ENCODE assay signal across 19 cellular contexts in the genomic region with DNA sequence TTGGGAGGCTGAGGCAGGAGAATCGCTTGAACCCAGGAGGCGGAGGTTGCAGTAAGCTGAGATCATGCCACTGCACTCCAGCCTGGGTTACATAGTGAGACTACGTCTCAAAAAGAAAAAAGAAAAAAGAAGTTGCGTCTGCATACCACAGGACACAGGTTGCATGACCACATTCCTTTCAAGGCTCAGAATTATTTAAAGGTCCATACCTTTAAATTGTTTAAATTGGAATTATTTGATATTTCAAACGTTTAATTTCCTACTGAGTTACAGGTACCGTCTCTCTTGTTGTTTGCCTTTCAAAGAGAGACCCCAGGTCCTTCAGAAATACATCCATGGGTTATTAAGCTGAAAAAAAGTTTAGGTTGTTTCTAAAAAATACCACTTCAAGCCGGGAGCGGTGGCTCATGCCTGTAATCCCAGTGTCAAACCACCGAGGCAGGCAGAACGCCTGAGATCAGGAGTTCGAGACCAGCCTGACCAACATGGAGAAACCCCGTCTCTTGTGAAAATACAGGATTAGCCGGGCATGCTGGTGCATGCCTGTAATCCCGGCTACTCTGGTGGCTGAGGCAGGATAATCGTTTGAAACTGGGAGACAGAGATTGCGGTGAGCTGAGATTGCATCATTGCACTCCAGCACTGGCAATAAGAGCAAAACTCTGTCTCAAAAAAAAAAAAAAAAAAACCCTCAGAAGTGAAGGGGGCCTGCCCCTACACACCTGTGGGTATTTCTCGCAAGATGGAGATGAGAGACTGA. TPM values are rescaled to one million over a fixed set of nuclear protein-coding genes. Genes with fewer than 3 reads are reported as not detected.
DNase-seq lines count a peak whose midpoint lies in the region; ATAC-seq and TF ChIP-seq lines count a peak whose summit lies in the region.
"Had no signal": no experiment of that assay in that cellular context is flagged by ENCODE, and none has a peak within 500 bp of the region (broad histone marks: within the 10 kb centered on the region; RNA-seq: fewer than 3 reads in every experiment).

No MANE protein-coding gene starts in this region.

- peaks cover 10% of the 10 kb centered on the region for H3K4me1 ChIP-seq in mammary epithelial cell (ENCODE audit: insufficient read depth, low read length)
- H3K4me1 ChIP-seq in lower lobe of right lung, result peaks cover 23% of the 10 kb centered on the region
- H3K4me1 ChIP-seq in naive thymus-derived CD4-positive, alpha-beta T cell (ENCODE audit: control insufficient read depth in 2 of 2, insufficient read depth in 2 of 2, low read length in 2 of 2), result peaks cover 0 to 4% of the 10 kb centered on the region in 2 donors

- peaks cover 26% of the 10 kb centered on the region for H3K9me3 Mint-ChIP-seq in activated CD4-positive, alpha-beta memory T cell treated with anti-CD3 and anti-CD28 coated beads, Interleukin-2, amount 10 ng/mL, durations not matched to agents 7 days and 5 days
- peaks cover 32% of the 10 kb centered on the region for H3K9me3 Mint-ChIP-seq in activated CD4-positive, alpha-beta memory T cell treated with anti-CD3 and anti-CD28 coated beads for 36 hours
- peaks cover under 1% of the 10 kb centered on the region for H3K9me3 Mint-ChIP-seq in type B pancreatic cell
- peaks cover 0 to 84% (median 34%) of the 10 kb centered on the region in 11 donors for H3K9me3 Mint-ChIP-seq in naive thymus-derived CD4-positive, alpha-beta T cell

- H3K27ac Mint-ChIP-seq in activated CD4-positive, alpha-beta memory T cell treated with anti-CD3 and anti-CD28 coated beads, Interleukin-2, amount 10 ng/mL, durations not matched to agents 7 days and 5 days, result no peak overlapping the region
- H3K27ac Mint-ChIP-seq in activated CD4-positive, alpha-beta memory T cell treated with anti-CD3 and anti-CD28 coated beads for 36 hours, result no peak overlapping the region
- peak overlapping the region; percentile 95 for H3K27ac Mint-ChIP-seq in type B pancreatic cell
- H3K27ac Mint-ChIP-seq in naive thymus-derived CD4-positive, alpha-beta T cell, result no peak overlapping the region
- H3K27ac Mint-ChIP-seq: activated naive CD8-positive, alpha-beta T cell treated with anti-CD3 and anti-CD28 coated beads for 36 hours had no signal

- peak; percentile 35 to 46 for ATAC-seq in lower lobe of right lung
- no peak for ATAC-seq in GM21515 (IDR thresholded peaks at IDR 0.05; ENCODE audit: unreplicated experiment)
- ATAC-seq in naive thymus-derived CD4-positive, alpha-beta T cell, result no peak
- ATAC-seq: naive thymus-derived CD8-positive, alpha-beta T cell had no signal

- H3K4me2 ChIP-seq in mammary epithelial cell (ENCODE audit: insufficient read depth, low read depth, low read length), result no peak overlapping the region

- BruUV-seq in mammary epithelial cell (replicated peaks; lab: Mats Ljungman, UMichigan), result no TSS peak

- H3K36me3 Mint-ChIP-seq in activated CD4-positive, alpha-beta memory T cell treated with anti-CD3 and anti-CD28 coated beads, Interleukin-2, amount 10 ng/mL, durations not matched to agents 7 days and 5 days (ENCODE audit: low read depth), result peaks cover 34% of the 10 kb centered on the region
- H3K36me3 Mint-ChIP-seq in activated CD4-positive, alpha-beta memory T cell treated with anti-CD3 and anti-CD28 coated beads for 36 hours, result peaks cover 5% of the 10 kb centered on the region
- H3K36me3 Mint-ChIP-seq in type B pancreatic cell, result peaks cover 8% of the 10 kb centered on the region
- H3K36me3 Mint-ChIP-seq in naive thymus-derived CD4-positive, alpha-beta T cell, result peaks cover 0 to 28% (median 13%) of the 10 kb centered on the region in 5 donors

- H3K27ac ChIP-seq in mammary epithelial cell (ENCODE audit: insufficient read depth, low read depth, low read length) (no peak overlapping the region), lower lobe of right lung (peak overlapping the region; percentile 80)
- H3K27ac ChIP-seq in naive thymus-derived CD4-positive, alpha-beta T cell (ENCODE audit: low read depth, low read length), result no peak overlapping the region

- in situ Hi-C loops in mammary epithelial cell (cut with MboI; ENCODE audit: low sequenced_read_pairs in 2 of 2), result no loop called here

- H4K20me1 ChIP-seq in mammary epithelial cell (ENCODE audit: insufficient read depth, low read length), result no peaks in the 10 kb centered on the region

- intact Hi-C loops in activated CD4-positive, alpha-beta memory T cell treated with anti-CD3 and anti-CD28 coated beads for 36 hours (cut with micrococcal nuclease), result loop anchor here (2.0 to 5.0 kb wide), 2 partner anchors 21 to 48 kb away; partner anchors contain the start of gene ZNF888
- intact Hi-C loops in mammary epithelial cell (cut with micrococcal nuclease), result loop anchor here (1.0 to 5.0 kb wide), 4 partner anchors 21 to 86 kb away; partner anchors contain the start of genes ZNF320 and ZNF888
- intact Hi-C loops in lower lobe of right lung (cut with DNase I), result no loop called here
- intact Hi-C loops in naive thymus-derived CD4-positive, alpha-beta T cell (cut with micrococcal nuclease), result loop anchor here (2.0 to 5.0 kb wide), 4 partner anchors 21 to 417 kb away; partner anchors contain the start of genes ZNF888 (in 2 of the 2), ZNF160 (in 1 of the 2) and ZNF808 (in 1 of the 2)

- no peak overlapping the region for H3K9ac ChIP-seq in mammary epithelial cell (ENCODE audit: insufficient read depth, low read length)

- peaks cover 39% of the 10 kb centered on the region for H3K9me3 ChIP-seq in mammary epithelial cell (replicated peaks; ENCODE audit: insufficient read depth, low read length)
- H3K9me3 ChIP-seq in lower lobe of right lung, result peaks cover 25% of the 10 kb centered on the region
- H3K9me3 ChIP-seq in naive thymus-derived CD4-positive, alpha-beta T cell (ENCODE audit: control insufficient read depth in 2 of 3, low read length in 3 of 3), result peaks cover 4 to 41% (median 8%) of the 10 kb centered on the region in 3 experiments

- POLR2A ChIA-PET in activated CD4-positive, alpha-beta memory T cell treated with anti-CD3 and anti-CD28 coated beads, Interleukin-2, amount 10 ng/mL, durations not matched to agents 7 days and 5 days (lab: Charles Lee), result interaction anchor here (0.5 kb wide), 1 partner anchor 503 kb away, joined by 3 read pairs; no protein-coding TSS in a partner anchor
- POLR2A ChIA-PET in activated CD4-positive, alpha-beta memory T cell treated with anti-CD3 and anti-CD28 coated beads for 36 hours (lab: Charles Lee), result no interaction called here
- POLR2A ChIA-PET in naive thymus-derived CD4-positive, alpha-beta T cell (lab: Charles Lee), result interaction anchor here (0.6 to 0.7 kb wide), 2 partner anchors 9 to 22 kb away, joined by 3 to 4 read pairs; no protein-coding TSS in a partner anchor

- CTCF ChIA-PET in activated CD4-positive, alpha-beta memory T cell treated with anti-CD3 and anti-CD28 coated beads, Interleukin-2, amount 10 ng/mL, durations not matched to agents 7 days and 5 days (lab: Charles Lee), result no interaction called here
- CTCF ChIA-PET in activated CD4-positive, alpha-beta memory T cell treated with anti-CD3 and anti-CD28 coated beads for 36 hours (lab: Charles Lee), result interaction anchor here (0.7 kb wide), 1 partner anchor 777 kb away, joined by 3 read pairs; no protein-coding TSS in a partner anchor
- CTCF ChIA-PET in mammary epithelial cell (lab: Charles Lee; ENCODE audit: low non-redundant PET), result no interaction called here
- CTCF ChIA-PET in naive thymus-derived CD4-positive, alpha-beta T cell (lab: Charles Lee), result no interaction called here

- no peak overlapping the region for H2AFZ ChIP-seq in mammary epithelial cell (ENCODE audit: low read depth, low read length)

- peaks cover 11% of the 10 kb centered on the region for H3K4me1 Mint-ChIP-seq in activated CD4-positive, alpha-beta memory T cell treated with anti-CD3 and anti-CD28 coated beads, Interleukin-2, amount 10 ng/mL, durations not matched to agents 7 days and 5 days
- peaks cover 19% of the 10 kb centered on the region for H3K4me1 Mint-ChIP-seq in activated CD4-positive, alpha-beta memory T cell treated with anti-CD3 and anti-CD28 coated beads for 36 hours (ENCODE audit: low read depth)
- peaks cover 23% of the 10 kb centered on the region for H3K4me1 Mint-ChIP-seq in type B pancreatic cell (ENCODE audit: unreplicated experiment)
- H3K4me1 Mint-ChIP-seq in naive thymus-derived CD4-positive, alpha-beta T cell, result peaks cover 10 to 21% (median 12%) of the 10 kb centered on the region in 7 donors

- H3K27me3 ChIP-seq in mammary epithelial cell (ENCODE audit: insufficient read depth, low read length), result no peaks in the 10 kb centered on the region
- H3K27me3 ChIP-seq in lower lobe of right lung (ENCODE audit: low read depth), result no peaks in the 10 kb centered on the region
- H3K27me3 ChIP-seq in naive thymus-derived CD4-positive, alpha-beta T cell (ENCODE audit: control insufficient read depth in 2 of 2, insufficient read depth in 2 of 2, low read length in 2 of 2), result no peaks in the 10 kb centered on the region
- H3K27me3 ChIP-seq: esophagus muscularis mucosa had no signal

- H3K4me3 ChIP-seq in mammary epithelial cell (replicated peaks in 1 of 3; ENCODE audit: insufficient read depth in 1 of 3, low read depth in 2 of 3, low read length in 3 of 3), result no peak overlapping the region
- H3K4me3 ChIP-seq in lower lobe of right lung, result no peak overlapping the region
- no peak overlapping the region for H3K4me3 ChIP-seq in naive thymus-derived CD4-positive, alpha-beta T cell (ENCODE audit: low read length)

- dilution Hi-C loops in mammary epithelial cell (cut with HindIII; ENCODE audit: low sequenced_read_pairs), result no loop called here

- DNase-seq in activated CD4-positive, alpha-beta memory T cell treated with anti-CD3 and anti-CD28 coated beads, Interleukin-2, amount 10 ng/mL, durations not matched to agents 7 days and 5 days, result no peak
- no peak for DNase-seq in activated CD4-positive, alpha-beta memory T cell treated with anti-CD3 and anti-CD28 coated beads for 36 hours
- DNase-seq in mammary epithelial cell (peak; percentile 39), lower lobe of right lung (no peak), type B pancreatic cell (ENCODE audit: extremely low spot score, unreplicated experiment) (no peak), NCI-H345 (lab: John Stamatoyannopoulos, UW) (no peak)
- no peak for DNase-seq in naive thymus-derived CD4-positive, alpha-beta T cell
- DNase-seq: 8988T; activated naive CD8-positive, alpha-beta T cell treated with anti-CD3 and anti-CD28 coated beads for 36 hours; DMS 273 treated with DMSO at 0.1 percent for 48 hours; IMR-90; naive thymus-derived CD8-positive, alpha-beta T cell; NCI-H187; NCI-H446; SHP77 treated with DMSO at 0.1 percent for 48 hours; T-helper 1 cell had no signal

- peaks cover 12% of the 10 kb centered on the region for H3K79me2 ChIP-seq in mammary epithelial cell (ENCODE audit: insufficient read depth, low read length)

- TF ChIP-seq CTCF in mammary epithelial cell (conservative IDR thresholded peaks at IDR 0.05 in 1 of 2, IDR thresholded peaks at IDR 0.05 in 1 of 2; ENCODE audit: extremely low read depth in 1 of 2, insufficient read depth in 1 of 2, low read depth in 1 of 2, low read length in 2 of 2) (no peak), lower lobe of right lung (IDR thresholded peaks at IDR 0.05) (no peak), type B pancreatic cell (conservative IDR thresholded peaks at IDR 0.05) (no peak)

- no peaks in the 10 kb centered on the region for H3K27me3 Mint-ChIP-seq in activated CD4-positive, alpha-beta memory T cell treated with anti-CD3 and anti-CD28 coated beads, Interleukin-2, amount 10 ng/mL, durations not matched to agents 7 days and 5 days
- no peaks in the 10 kb centered on the region for H3K27me3 Mint-ChIP-seq in activated CD4-positive, alpha-beta memory T cell treated with anti-CD3 and anti-CD28 coated beads for 36 hours
- no peaks in the 10 kb centered on the region for H3K27me3 Mint-ChIP-seq in type B pancreatic cell
- no peaks in the 10 kb centered on the region for H3K27me3 Mint-ChIP-seq in naive thymus-derived CD4-positive, alpha-beta T cell
- H3K27me3 Mint-ChIP-seq: activated naive CD8-positive, alpha-beta T cell treated with anti-CD3 and anti-CD28 coated beads for 36 hours had no signal

- H3K4me3 Mint-ChIP-seq in activated CD4-positive, alpha-beta memory T cell treated with anti-CD3 and anti-CD28 coated beads, Interleukin-2, amount 10 ng/mL, durations not matched to agents 7 days and 5 days, result peak overlapping the region; percentile 17
- no peak overlapping the region for H3K4me3 Mint-ChIP-seq in activated CD4-positive, alpha-beta memory T cell treated with anti-CD3 and anti-CD28 coated beads for 36 hours
- H3K4me3 Mint-ChIP-seq in type B pancreatic cell, result peak overlapping the region; percentile 83
- peak overlapping the region in 3 of 10 donors; percentile 21 to 68 (median 51) for H3K4me3 Mint-ChIP-seq in naive thymus-derived CD4-positive, alpha-beta T cell

- no peaks in the 10 kb centered on the region for H3K36me3 ChIP-seq in mammary epithelial cell (ENCODE audit: insufficient read depth, low read length)
- H3K36me3 ChIP-seq in lower lobe of right lung, result no peaks in the 10 kb centered on the region
- peaks cover 0 to 5% (median 0%) of the 10 kb centered on the region in 3 experiments for H3K36me3 ChIP-seq in naive thymus-derived CD4-positive, alpha-beta T cell (ENCODE audit: control insufficient read depth in 2 of 3, insufficient read depth in 3 of 3, low read length in 3 of 3)
- H3K36me3 ChIP-seq: esophagus muscularis mucosa, thoracic aorta had no signal

- WGBS in mammary epithelial cell (ENCODE audit: low coverage, missing lambda C conversion rate), result 8% methylated on average over 10 of the region's 17 CpGs

RNA-seq across cellular contexts. Expression of gene ZNF816, which starts 18.6 kb away (rescaled TPM):
- total RNA-seq in activated CD4-positive, alpha-beta memory T cell treated with anti-CD3 and anti-CD28 coated beads, Interleukin-2, amount 10 ng/mL, durations not matched to agents 7 days and 5 days, result 10 to 100 TPM; 11.8 to 14.9 TPM
- total RNA-seq in activated CD4-positive, alpha-beta memory T cell treated with anti-CD3 and anti-CD28 coated beads for 36 hours, result 10 to 100 TPM; 11.0 to 11.4 TPM
- total RNA-seq in mammary epithelial cell (10 to 100 TPM in 1 of 2 donors, 1 to 10 TPM in 1; 6.0 to 10.8 TPM), lower lobe of right lung (12.0 TPM), type B pancreatic cell (ENCODE audit: low replicate concordance) (17.2 and 18.1 TPM in 2 replicates)
- 3.8 TPM for polyA plus RNA-seq in mammary epithelial cell
- 13.7 TPM for polyA minus RNA-seq in mammary epithelial cell
- 10 to 100 TPM in 3 of 5 experiments, 1 to 10 TPM in 2; 5.0 to 25.7 (median 11.0) TPM for total RNA-seq in naive thymus-derived CD4-positive, alpha-beta T cell
- 10 to 100 TPM; 14.0 to 27.7 TPM for polyA plus RNA-seq in naive thymus-derived CD4-positive, alpha-beta T cell

RNA-seq across cellular contexts. Expression of gene ZNF888, which starts 20.8 kb away (rescaled TPM):
- total RNA-seq in activated CD4-positive, alpha-beta memory T cell treated with anti-CD3 and anti-CD28 coated beads, Interleukin-2, amount 10 ng/mL, durations not matched to agents 7 days and 5 days, result 1 to 10 TPM; 5.9 to 6.9 TPM
- total RNA-seq in activated CD4-positive, alpha-beta memory T cell treated with anti-CD3 and anti-CD28 coated beads for 36 hours, result 1 to 10 TPM; 5.0 to 6.3 TPM
- 1 to 10 TPM; 5.7 to 6.0 TPM for total RNA-seq in mammary epithelial cell
- polyA plus RNA-seq in mammary epithelial cell, result 2.3 TPM
- 9.3 TPM for polyA minus RNA-seq in mammary epithelial cell
- total RNA-seq in lower lobe of right lung, result 8.8 TPM
- total RNA-seq in type B pancreatic cell (ENCODE audit: low replicate concordance), result 8.9 and 12.5 TPM in 2 replicates
- total RNA-seq in naive thymus-derived CD4-positive, alpha-beta T cell, result 1 to 10 TPM; 2.1 to 7.2 (median 6.0) TPM
- 1 to 10 TPM; 1.3 to 2.5 TPM for polyA plus RNA-seq in naive thymus-derived CD4-positive, alpha-beta T cell

RNA-seq across cellular contexts. Expression of gene ZNF320, which starts 46.6 kb away (rescaled TPM):
- 1 to 10 TPM; 4.0 to 4.1 TPM for total RNA-seq in activated CD4-positive, alpha-beta memory T cell treated with anti-CD3 and anti-CD28 coated beads, Interleukin-2, amount 10 ng/mL, durations not matched to agents 7 days and 5 days
- total RNA-seq in activated CD4-positive, alpha-beta memory T cell treated with anti-CD3 and anti-CD28 coated beads for 36 hours, result 1 to 10 TPM; 5.4 to 7.0 TPM
- 10 to 100 TPM; 13.3 to 18.5 TPM for total RNA-seq in mammary epithelial cell
- polyA plus RNA-seq in mammary epithelial cell, result 9.8 TPM
- 12.4 TPM for polyA minus RNA-seq in mammary epithelial cell
- total RNA-seq in lower lobe of right lung, result 19.7 TPM
- 30.4 and 33.5 TPM in 2 replicates for total RNA-seq in type B pancreatic cell (ENCODE audit: low replicate concordance)
- 10 to 100 TPM in 3 of 5 experiments, 1 to 10 TPM in 2; 4.5 to 13.4 (median 11.6) TPM for total RNA-seq in naive thymus-derived CD4-positive, alpha-beta T cell
- 1 to 10 TPM; 5.4 to 7.1 TPM for polyA plus RNA-seq in naive thymus-derived CD4-positive, alpha-beta T cell

Comparison
In these comparisons a context has a peak if more than half of its experiments do, and no peak if none do; other contexts are left out.
1. ATAC-seq: peak in lower lobe of right lung (2 of 2); none in GM21515 (single experiment) and naive thymus-derived CD4-positive, alpha-beta T cell (single experiment).